In genomic region chr19:57583521-57584416, GRCh38 we compare ENCODE assay signal across 8 cellular contexts. TPM values are rescaled to one million over a fixed set of nuclear protein-coding genes. Genes with fewer than 3 reads are reported as not detected.
DNase-seq lines count a peak whose midpoint lies in the region; ATAC-seq and TF ChIP-seq lines count a peak whose summit lies in the region.

Gene ZIK1 (plus strand): TSS chr19:57584145. CDS start chr19:57584357, 212 bp downstream.

- whole genome bisulfite sequencing in gastroesophageal sphincter (ENCODE audit: low coverage in 1 of 2), 2 donors, result 0% methylated on average over 1 of the region's 76 CpGs; no CpG with 5 or more reads in 1 of the 2 donors

- peaks cover 42% of the 10 kb centered on the region for H3K9me3 Mint-ChIP-seq in neural crest cell
- H3K9me3 Mint-ChIP-seq in Caco-2 (ENCODE audit: unreplicated experiment), result peaks cover 42% of the 10 kb centered on the region

- no peaks in the 10 kb centered on the region for H3K27me3 ChIP-seq in gastroesophageal sphincter
- no peaks in the 10 kb centered on the region for H3K27me3 ChIP-seq in Caco-2 (replicated peaks; ENCODE audit: control insufficient read depth, insufficient read depth, low read length)

- ATAC-seq in GM18520 (IDR thresholded peaks at IDR 0.05; ENCODE audit: unreplicated experiment) (peak; percentile 37), HG03139 (IDR thresholded peaks at IDR 0.05; ENCODE audit: unreplicated experiment) (peak; percentile 72), gastroesophageal sphincter (peak; percentile 93)
- peak; percentile 89 for ATAC-seq in stimulated activated naive CD8-positive, alpha-beta T cell treated with anti-CD3 and anti-CD28 coated beads, Interleukin-15, Interleukin-2, amounts not matched to agents 100 U/mL and 50 U/mL, for 24 hours

- CTCF ChIA-PET in RWPE1 (lab: Yijun Ruan, JAX) (interaction anchor here (0.7 kb wide), 1 partner anchor 229 kb away, joined by 3 read pairs; no protein-coding TSS in a partner anchor), Caco-2 (lab: Charles Lee) (no interaction called here)

- TF ChIP-seq CTCF in RWPE1 (conservative IDR thresholded peaks at IDR 0.05; ENCODE audit: low read depth) (no peak), gastroesophageal sphincter (IDR thresholded peaks at IDR 0.05) (peak in 1 of 4 experiments; percentile 36), neural crest cell (conservative IDR thresholded peaks at IDR 0.05) (no peak), Caco-2 (IDR thresholded peaks at IDR 0.05; ENCODE audit: insufficient read depth in 1 of 2, low read depth in 1 of 2, low read length in 1 of 2, severe bottlenecking in 1 of 2, unreplicated experiment in 1 of 2) (no peak)

- POLR2A ChIA-PET in RWPE1 (lab: Yijun Ruan, JAX; ENCODE audit: low non-redundant PET), result no interaction called here
- POLR2A ChIA-PET in Caco-2 (lab: Charles Lee), result no interaction called here

- H3K27ac Mint-ChIP-seq in neural crest cell (ENCODE audit: unreplicated experiment) (peak within 1 kb of the TSS; percentile 96), Caco-2 (ENCODE audit: unreplicated experiment) (no peak within 1 kb of the TSS)

- H3K9me3 ChIP-seq in gastroesophageal sphincter, result peaks cover 0 to 46% (median 4%) of the 10 kb centered on the region in 3 donors
- no peaks in the 10 kb centered on the region for H3K9me3 ChIP-seq in Caco-2

- peak in 1 of 2 donors; percentile 5 for TF ChIP-seq POLR2A in gastroesophageal sphincter (IDR thresholded peaks at IDR 0.05)

- DNase-seq in RWPE1 (ENCODE audit: low spot score) (peak; percentile 83), neural crest cell (ENCODE audit: low read depth, low spot score) (peak; percentile 82), Caco-2 (no peak)
- peak; percentile 86 for DNase-seq in activated naive CD4-positive, alpha-beta T cell treated with Interleukin-2 at 50 U/mL for 16 hours
- DNase-seq in stimulated activated naive CD8-positive, alpha-beta T cell treated with anti-CD3 and anti-CD28 coated beads, Interleukin-15, Interleukin-2, amounts not matched to agents 100 U/mL and 50 U/mL, for 24 hours, result peak; percentile 84

- peak within 1 kb of the TSS; percentile 94 for H3K4me3 Mint-ChIP-seq in neural crest cell
- H3K4me3 Mint-ChIP-seq in Caco-2 (ENCODE audit: unreplicated experiment), result no peak within 1 kb of the TSS

- no peak for TF ChIP-seq EP300 in gastroesophageal sphincter (IDR thresholded peaks at IDR 0.05)

- no TSS peak for BruUV-seq in Caco-2 (replicated peaks; lab: Mats Ljungman, UMichigan)

- H3K27ac ChIP-seq in RWPE1 (no peak within 1 kb of the TSS), gastroesophageal sphincter (peak within 1 kb of the TSS in 3 of 4 donors; percentile 52 to 66 (median 64))

- H3K4me1 ChIP-seq in gastroesophageal sphincter, result peaks cover 0 to 24% (median 13%) of the 10 kb centered on the region in 3 donors
- H3K4me1 ChIP-seq in Caco-2, result no peaks in the 10 kb centered on the region

- intact Hi-C loops in Caco-2 (cut with micrococcal nuclease; ENCODE audit: unreplicated experiment), result no loop called here

- H3K36me3 Mint-ChIP-seq in neural crest cell (ENCODE audit: low read depth), result peaks cover 57% of the 10 kb centered on the region
- no peaks in the 10 kb centered on the region for H3K36me3 Mint-ChIP-seq in Caco-2 (ENCODE audit: insufficient read depth, unreplicated experiment)

- H3K27me3 Mint-ChIP-seq in neural crest cell (ENCODE audit: low read depth) (no peaks in the 10 kb centered on the region), Caco-2 (ENCODE audit: insufficient read depth, unreplicated experiment) (no peaks in the 10 kb centered on the region)

- H3K4me1 Mint-ChIP-seq in neural crest cell (peaks cover 25% of the 10 kb centered on the region), Caco-2 (ENCODE audit: low read depth, unreplicated experiment) (no peaks in the 10 kb centered on the region)

- H3K4me3 ChIP-seq in gastroesophageal sphincter (peak within 1 kb of the TSS; percentile 53 to 71), Caco-2 (ENCODE audit: low read depth, low read length) (no peak within 1 kb of the TSS)

- H3K36me3 ChIP-seq in gastroesophageal sphincter, result peaks cover 0 to 38% of the 10 kb centered on the region in 2 donors
- no peaks in the 10 kb centered on the region for H3K36me3 ChIP-seq in Caco-2 (ENCODE audit: control insufficient read depth, insufficient read depth, low read length)

RNA-seq across cellular contexts. Expression of gene ZIK1, which starts in this region (rescaled TPM):
- total RNA-seq in gastroesophageal sphincter (10 to 100 TPM in 1 of 4 donors, 1 to 10 TPM in 3; 4.4 to 14.5 (median 6.4) TPM), neural crest cell (27.6 and 29.1 TPM in 2 replicates), Caco-2 (2022) (not detected in 2 replicates)

Comparison
In these comparisons a context has a peak if more than half of its experiments do, and no peak if none do; other contexts are left out.
1. ATAC-seq: peak in every context shown above with its lines; median percentile 93 in gastroesophageal sphincter; 89 in stimulated activated naive CD8-positive, alpha-beta T cell treated with anti-CD3 and anti-CD28 coated beads, Interleukin-15, Interleukin-2, amounts not matched to agents 100 U/mL and 50 U/mL, for 24 hours; 72 in HG03139; 37 in GM18520.
2. DNase-seq: peak in RWPE1 (single experiment), activated naive CD4-positive, alpha-beta T cell treated with Interleukin-2 at 50 U/mL for 16 hours (single experiment), neural crest cell (single experiment) and stimulated activated naive CD8-positive, alpha-beta T cell treated with anti-CD3 and anti-CD28 coated beads, Interleukin-15, Interleukin-2, amounts not matched to agents 100 U/mL and 50 U/mL, for 24 hours (single experiment); none in Caco-2 (0 of 2).